8 cellular contexts compared by ENCODE assay signal in the genomic region with DNA sequence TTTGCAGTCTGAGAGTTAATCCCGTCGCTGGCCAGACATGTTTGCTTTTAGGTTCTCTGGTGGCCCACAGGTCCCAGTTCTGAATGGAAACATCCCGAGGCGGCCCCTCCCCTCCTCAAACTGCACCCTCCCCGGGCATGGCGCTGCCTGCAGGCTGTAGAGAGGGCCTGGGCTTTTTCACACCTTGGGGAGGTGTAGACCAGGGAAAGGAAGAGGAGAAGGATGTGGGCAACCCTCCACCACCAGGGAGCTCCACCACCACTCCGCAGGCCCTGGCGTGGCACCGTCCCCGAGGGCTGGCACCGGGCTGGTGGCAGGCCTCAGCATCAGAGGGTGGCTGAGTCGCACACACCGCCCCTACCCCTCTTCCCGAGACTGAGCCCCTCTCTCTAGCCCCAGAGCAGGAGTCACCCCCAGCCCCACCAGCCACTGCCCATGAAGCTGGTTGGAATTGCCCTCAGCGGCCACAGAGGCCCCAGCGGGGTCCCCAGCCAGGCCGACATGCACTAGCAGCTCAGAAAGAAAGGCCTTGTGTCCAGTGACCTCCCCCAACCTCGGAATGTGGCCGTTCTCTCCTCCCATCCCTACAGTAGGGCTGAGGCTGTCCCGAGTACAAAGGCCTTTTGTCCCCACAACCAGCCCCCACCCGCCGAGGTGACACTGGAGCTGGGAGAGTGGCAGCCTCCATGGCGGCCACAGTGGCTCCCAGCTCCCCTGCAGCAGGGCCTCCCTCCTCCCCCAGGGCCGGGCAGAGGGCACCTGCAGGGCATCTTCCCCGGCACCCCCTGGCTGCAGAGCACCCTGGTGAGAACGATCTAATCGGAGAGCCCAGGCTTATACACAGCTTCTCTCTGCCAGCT. TPM values are rescaled to one million over a fixed set of nuclear protein-coding genes. Genes with fewer than 3 reads are reported as not detected.
DNase-seq lines count a peak whose midpoint lies in the region; ATAC-seq and TF ChIP-seq lines count a peak whose summit lies in the region.

No MANE protein-coding gene starts in this region.

- peak; percentile 93 for ATAC-seq in activated CD8-positive, alpha-beta T cell treated with anti-CD3 and anti-CD28 coated beads, Interleukin-2, amount 10 ng/mL, durations not matched to agents 7 days and 5 days
- no peak for ATAC-seq in HG02763 (IDR thresholded peaks at IDR 0.05; ENCODE audit: unreplicated experiment)
- ATAC-seq in GM19395 (IDR thresholded peaks at IDR 0.05; ENCODE audit: unreplicated experiment): no peak

- H3K9ac ChIP-seq in HUES6 (ENCODE audit: low read length): peak overlapping the region; percentile 65

- H3K27me3 Mint-ChIP-seq in activated CD8-positive, alpha-beta T cell treated with anti-CD3 and anti-CD28 coated beads, Interleukin-2, amount 10 ng/mL, durations not matched to agents 7 days and 5 days (ENCODE audit: low read depth): peaks cover 33% of the 10 kb centered on the region

- H3K9me3 ChIP-seq in HUES6 (ENCODE audit: control insufficient read depth, insufficient read depth, low read depth, low read length): peaks cover 2% of the 10 kb centered on the region; the same call in 1 of the 2 replicates

- peaks cover 29% of the 10 kb centered on the region for H3K4me1 Mint-ChIP-seq in activated CD8-positive, alpha-beta T cell treated with anti-CD3 and anti-CD28 coated beads, Interleukin-2, amount 10 ng/mL, durations not matched to agents 7 days and 5 days (ENCODE audit: low read depth)

- CTCF ChIA-PET in activated CD8-positive, alpha-beta T cell treated with anti-CD3 and anti-CD28 coated beads, Interleukin-2, amount 10 ng/mL, durations not matched to agents 7 days and 5 days (lab: Charles Lee): interaction anchor here (0.6 to 2.2 kb wide), 8 partner anchors 9 to 56 kb away, joined by 3 to 11 read pairs (median 4); no protein-coding TSS in a partner anchor

- H3K4me3 ChIP-seq in AG10803 (ENCODE audit: low read length): no peak overlapping the region
- no peak overlapping the region for H3K4me3 ChIP-seq in HUES6 (ENCODE audit: low read depth, low read length)

- H3K4me3 Mint-ChIP-seq in activated CD8-positive, alpha-beta T cell treated with anti-CD3 and anti-CD28 coated beads, Interleukin-2, amount 10 ng/mL, durations not matched to agents 7 days and 5 days: no peak overlapping the region

- H3K36me3 ChIP-seq in HUES6 (ENCODE audit: control insufficient read depth, insufficient read depth, low read length): no peaks in the 10 kb centered on the region

- intact Hi-C loops in posterior vena cava (cut with DNase I): no loop called here

- peak; percentile 29 for TF ChIP-seq CTCF in AG10803 (conservative IDR thresholded peaks at IDR 0.05; ENCODE audit: low read length)

- no peaks in the 10 kb centered on the region for H3K27me3 ChIP-seq in HUES6 (ENCODE audit: control insufficient read depth, insufficient read depth, low read length)

- POLR2A ChIA-PET in activated CD8-positive, alpha-beta T cell treated with anti-CD3 and anti-CD28 coated beads, Interleukin-2, amount 10 ng/mL, durations not matched to agents 7 days and 5 days (lab: Charles Lee): interaction anchor here (1.0 kb wide), 1 partner anchor 12 kb away, joined by 4 read pairs; no protein-coding TSS in a partner anchor

- peak overlapping the region; percentile 67 for H3K27ac Mint-ChIP-seq in activated CD8-positive, alpha-beta T cell treated with anti-CD3 and anti-CD28 coated beads, Interleukin-2, amount 10 ng/mL, durations not matched to agents 7 days and 5 days

- H3K9me3 Mint-ChIP-seq in activated CD8-positive, alpha-beta T cell treated with anti-CD3 and anti-CD28 coated beads, Interleukin-2, amount 10 ng/mL, durations not matched to agents 7 days and 5 days (ENCODE audit: insufficient read depth): peaks cover 7% of the 10 kb centered on the region

- H3K27ac ChIP-seq in HUES6 (ENCODE audit: low read depth, low read length): peak overlapping the region; percentile 83; the same call in 1 of the 2 replicates

- DNase-seq in AG10803 (ENCODE audit: low read depth) (no peak), germinal center (ENCODE audit: low spot score) (peak; percentile 71), posterior vena cava (ENCODE audit: low spot score) (peak; percentile 81), MV-4-11 (lab: John Stamatoyannopoulos, UW) (no peak)
- DNase-seq in activated CD8-positive, alpha-beta T cell treated with anti-CD3 and anti-CD28 coated beads, Interleukin-2, amount 10 ng/mL, durations not matched to agents 7 days and 5 days: peak; percentile 64

- H3K36me3 Mint-ChIP-seq in activated CD8-positive, alpha-beta T cell treated with anti-CD3 and anti-CD28 coated beads, Interleukin-2, amount 10 ng/mL, durations not matched to agents 7 days and 5 days (ENCODE audit: low read depth): no peaks in the 10 kb centered on the region

- peaks cover 14% of the 10 kb centered on the region for H3K4me1 ChIP-seq in HUES6 (ENCODE audit: control insufficient read depth, insufficient read depth, low read length)

RNA-seq across cellular contexts. Expression of a gene that starts 23.5 kb away (rescaled TPM):
- total RNA-seq in activated CD8-positive, alpha-beta T cell treated with anti-CD3 and anti-CD28 coated beads, Interleukin-2, amount 10 ng/mL, durations not matched to agents 7 days and 5 days: 100 to 1,000 TPM; 155 to 159 TPM
- total RNA-seq in posterior vena cava: 10 to 100 TPM; 70.5 to 78.7 TPM

RNA-seq across cellular contexts. Expression of a gene that starts 58.1 kb away (rescaled TPM):
- 1 to 10 TPM; 1.8 TPM for total RNA-seq in activated CD8-positive, alpha-beta T cell treated with anti-CD3 and anti-CD28 coated beads, Interleukin-2, amount 10 ng/mL, durations not matched to agents 7 days and 5 days
- total RNA-seq in posterior vena cava: 10 to 100 TPM in 1 of 2 donors, 1 to 10 TPM in 1; 8.2 to 10.2 TPM

Comparison
In these comparisons a context has a peak if more than half of its experiments do, and no peak if none do; other contexts are left out.
1. DNase-seq: peak in activated CD8-positive, alpha-beta T cell treated with anti-CD3 and anti-CD28 coated beads, Interleukin-2, amount 10 ng/mL, durations not matched to agents 7 days and 5 days (single experiment), germinal center (single experiment) and posterior vena cava (single experiment); none in AG10803 (single experiment) and MV-4-11 (single experiment).